7 cellular contexts compared by ENCODE assay signal in genomic region chr5:10549123-10549514, GRCh38. TPM values are rescaled to one million over a fixed set of nuclear protein-coding genes. Genes with fewer than 3 reads are reported as not detected.
DNase-seq lines count a peak whose midpoint lies in the region; ATAC-seq, FAIRE-seq and TF ChIP-seq lines count a peak whose summit lies in the region.
"Not testable (repeated sequence)": the region's sequence is repeated elsewhere in the genome, so short reads cannot be mapped to it uniquely, and the experiment has no call there.

No MANE protein-coding gene starts in this region.

- not testable (repeated sequence) for BruUV-seq in HepG2 (replicated peaks; lab: Mats Ljungman, UMichigan)

- CTCF ChIA-PET in HepG2 (lab: Yijun Ruan, JAX; ENCODE audit: low intra/inter-chr PET ratio, low total read pairs), result not testable (repeated sequence)

- H3K27ac Mint-ChIP-seq in H9 (peak overlapping the region in 2 of 3 experiments; percentile 34 to 36; a peak in 2 of 7 replicates), glutamatergic neuron (ENCODE audit: unreplicated experiment) (peak overlapping the region; percentile 22)
- not testable (repeated sequence) for H3K27ac Mint-ChIP-seq in chondrocyte (ENCODE audit: unreplicated experiment)

- FAIRE-seq in HepG2 (lab: Jason Lieb, UNC), result not testable (repeated sequence)

- not testable (repeated sequence) for ATAC-seq in RWPE2 (ENCODE audit: low read depth); HepG2; upper lobe of right lung

- not testable (repeated sequence) for H2AFZ ChIP-seq in H9 (ENCODE audit: low read length); HepG2 (ENCODE audit: low read length); neuronal stem cell (ENCODE audit: low read length)

- not testable (repeated sequence) for H3K4ac ChIP-seq in H9 (ENCODE audit: low read depth, low read length)
- peak overlapping the region; percentile 87 for H3K4ac ChIP-seq in neuronal stem cell (ENCODE audit: low read length)

- not testable (repeated sequence) for TF ChIP-seq POLR2A in HepG2 (IDR thresholded peaks at IDR 0.05; ENCODE audit: insufficient read depth in 1 of 2, low read depth in 2 of 2, low read length in 2 of 2)

- not testable (repeated sequence) for H3K23ac ChIP-seq in H9 (ENCODE audit: insufficient read length, low read depth, low read length)
- H3K23ac ChIP-seq in neuronal stem cell (ENCODE audit: low read depth, low read length, poor library complexity), result peak overlapping the region; percentile 98

- H3K9me3 ChIP-seq in H9 (ENCODE audit: control insufficient read depth, low read depth, low read length); RWPE2 (ENCODE audit: severe bottlenecking); HepG2 (ENCODE audit: low read length); neuronal stem cell (replicated peaks in 1 of 2; ENCODE audit: control insufficient read depth in 2 of 2, insufficient read depth in 1 of 2, low read depth in 1 of 2, low read length in 2 of 2); upper lobe of right lung: not testable (repeated sequence)

- not testable (repeated sequence) for H3K36me3 ChIP-seq in RWPE2 (ENCODE audit: low read depth); HepG2 (replicated peaks in 1 of 2; ENCODE audit: control insufficient read depth in 1 of 2, insufficient read depth in 2 of 2, low read length in 2 of 2); neuronal stem cell (replicated peaks in 1 of 2; ENCODE audit: control insufficient read depth in 2 of 2, insufficient read depth in 2 of 2, low read length in 2 of 2); upper lobe of right lung

- not testable (repeated sequence) for H2BK5ac ChIP-seq in H9 (ENCODE audit: insufficient read length, low read length); neuronal stem cell (ENCODE audit: low read length)

- H3K4me1 ChIP-seq in H9 (ENCODE audit: insufficient read depth, low read length) (peaks cover 13% of the 10 kb centered on the region; the same call in 1 of the 2 replicates), RWPE2 (ENCODE audit: insufficient read depth, poor library complexity, severe bottlenecking) (peaks cover 23% of the 10 kb centered on the region), neuronal stem cell (ENCODE audit: control insufficient read depth in 2 of 2, insufficient read depth in 1 of 2, low read depth in 1 of 2, low read length in 2 of 2) (peaks cover 0 to 17% of the 10 kb centered on the region in 2 donors)
- H3K4me1 ChIP-seq in HepG2 (ENCODE audit: insufficient read depth, low read length); upper lobe of right lung: not testable (repeated sequence)

- not testable (repeated sequence) for H3K4me3 ChIP-seq in RWPE2 (ENCODE audit: severe bottlenecking); HepG2 (replicated peaks in 1 of 3; ENCODE audit: insufficient read depth in 1 of 3, low read depth in 2 of 3, low read length in 3 of 3); upper lobe of right lung
- peak overlapping the region in 1 of 2 donors; percentile 58 for H3K4me3 ChIP-seq in neuronal stem cell (ENCODE audit: low read length in 2 of 2)

- peaks cover 37 to 38% of the 10 kb centered on the region in 2 experiments for H3K4me1 Mint-ChIP-seq in H9
- peaks cover 37% of the 10 kb centered on the region for H3K4me1 Mint-ChIP-seq in chondrocyte (ENCODE audit: low read depth)
- H3K4me1 Mint-ChIP-seq in glutamatergic neuron (ENCODE audit: low read depth, unreplicated experiment), result not testable (repeated sequence)

- not testable (repeated sequence) for H3K27me3 ChIP-seq in H9 (ENCODE audit: insufficient read depth, low read length); RWPE2 (ENCODE audit: insufficient read depth, poor library complexity, severe bottlenecking); HepG2 (ENCODE audit: control insufficient read depth in 1 of 2, insufficient read depth in 2 of 2, low read length in 2 of 2); upper lobe of right lung
- peaks cover 0 to 30% (median 0%) of the 10 kb centered on the region in 3 experiments for H3K27me3 ChIP-seq in neuronal stem cell (ENCODE audit: control insufficient read depth in 3 of 3, insufficient read depth in 3 of 3, low read depth in 1 of 3, low read length in 3 of 3)

- H3K4me2 ChIP-seq in H9 (ENCODE audit: insufficient read depth, insufficient read length, low read length); HepG2 (ENCODE audit: low read depth, low read length); neuronal stem cell (ENCODE audit: insufficient read depth, low read length, poor library complexity, severe bottlenecking): not testable (repeated sequence)

- H3K36me3 Mint-ChIP-seq in H9 (ENCODE audit: insufficient read depth in 1 of 3, low read depth in 3 of 3); chondrocyte (ENCODE audit: low read depth); glutamatergic neuron (ENCODE audit: unreplicated experiment): not testable (repeated sequence)

- POLR2A ChIA-PET in HepG2 (lab: Yijun Ruan, JAX), result not testable (repeated sequence)

- not testable (repeated sequence) for H3K79me1 ChIP-seq in H9 (ENCODE audit: insufficient read depth, low read depth, low read length, poor library complexity, severe bottlenecking); neuronal stem cell (ENCODE audit: low read depth, low read length)

- not testable (repeated sequence) for TF ChIP-seq CTCF in H9 (conservative IDR thresholded peaks at IDR 0.05); RWPE2 (IDR thresholded peaks at IDR 0.05; ENCODE audit: poor library complexity, severe bottlenecking); chondrocyte (IDR thresholded peaks at IDR 0.05); glutamatergic neuron (IDR thresholded peaks at IDR 0.05; ENCODE audit: partially characterized antibody, unreplicated experiment); HepG2 (CRISPR knock-in tag; IDR thresholded peaks at IDR 0.05); upper lobe of right lung (IDR thresholded peaks at IDR 0.05)

- no CpG with 5 or more reads among the region's 30 CpGs for WGBS in H9 (ENCODE audit: extremely low coverage, insufficient read length, low lambda C conversion rate)
- 92% methylated on average over 30 of the region's 30 CpGs for whole genome bisulfite sequencing in HepG2 (ENCODE audit: low lambda C conversion rate)
- no CpG with 5 or more reads among the region's 30 CpGs for WGBS in neuronal stem cell (ENCODE audit: extremely low coverage in 2 of 2, insufficient read length in 2 of 2, insufficient replicate concordance in 1 of 2), 2 donors

- not testable (repeated sequence) for H3K27me3 Mint-ChIP-seq in H9 (ENCODE audit: low read depth); chondrocyte (ENCODE audit: low read depth)
- peaks cover 19% of the 10 kb centered on the region for H3K27me3 Mint-ChIP-seq in glutamatergic neuron (ENCODE audit: unreplicated experiment)

- not testable (repeated sequence) for H2AK5ac ChIP-seq in H9 (ENCODE audit: insufficient read length, low read length)
- peak overlapping the region; percentile 74 for H2AK5ac ChIP-seq in neuronal stem cell (ENCODE audit: low read depth, low read length)

- not testable (repeated sequence) for H2BK12ac ChIP-seq in H9 (ENCODE audit: insufficient read length, low read depth, low read length)
- H2BK12ac ChIP-seq in neuronal stem cell (ENCODE audit: low read length), result peak overlapping the region; percentile 88

- not testable (repeated sequence) for H3K79me2 ChIP-seq in H9 (ENCODE audit: insufficient read depth, low read length); HepG2 (ENCODE audit: insufficient read depth, low read length)

- not testable (repeated sequence) for H4K5ac ChIP-seq in H9 (ENCODE audit: insufficient read length, low read depth, low read length)

- intact Hi-C loops in HepG2 (cut with micrococcal nuclease; ENCODE audit: unreplicated experiment); upper lobe of right lung (cut with DNase I): not testable (repeated sequence)

- not testable (repeated sequence) for H2BK20ac ChIP-seq in H9 (ENCODE audit: low read depth, low read length, poor library complexity, severe bottlenecking)

- in situ Hi-C loops in HepG2 (cut with HindIII; ENCODE audit: extremely low pct_ligation_motif_present, low pct_unique_long_range_greater_than_20kb), result not testable (repeated sequence)

- not testable (repeated sequence) for H3K9ac ChIP-seq in H9 (ENCODE audit: extremely low read depth, insufficient read length, low read length); HepG2 (ENCODE audit: insufficient read depth, low read depth, low read length)
- H3K9ac ChIP-seq in neuronal stem cell (ENCODE audit: low read depth, low read length, poor library complexity), result peak overlapping the region; percentile 38

- peak overlapping the region; percentile 5 for H3K18ac ChIP-seq in H9 (ENCODE audit: insufficient read length, low read depth, low read length)
- H3K18ac ChIP-seq in neuronal stem cell (ENCODE audit: low read length), result peak overlapping the region; percentile 78

- DNase-seq in H9; glutamatergic neuron; HepG2 (ENCODE audit: low spot score); neuronal stem cell (ENCODE audit: low spot score): not testable (repeated sequence)
- peak; percentile 27 for DNase-seq in RWPE2 (ENCODE audit: low spot score)
- peak; percentile 42 for DNase-seq in chondrocyte (ENCODE audit: low spot score)
- peak; percentile 11 for DNase-seq in upper lobe of right lung

- not testable (repeated sequence) for H3K56ac ChIP-seq in H9 (ENCODE audit: insufficient read length, low read depth, low read length)

- H3K4me3 Mint-ChIP-seq in H9; chondrocyte (ENCODE audit: unreplicated experiment); glutamatergic neuron (ENCODE audit: unreplicated experiment): not testable (repeated sequence)

- H4K8ac ChIP-seq in H9 (replicated peaks; ENCODE audit: insufficient read length, low read depth, low read length) (peak overlapping the region; percentile 4), neuronal stem cell (ENCODE audit: low read depth, low read length) (peak overlapping the region; percentile 44)

- H3K9me3 Mint-ChIP-seq in H9 (peaks cover 5 to 11% of the 10 kb centered on the region in 2 experiments; a peak in 4 of 5 replicates), glutamatergic neuron (ENCODE audit: unreplicated experiment) (peaks cover 13% of the 10 kb centered on the region)
- H3K9me3 Mint-ChIP-seq in chondrocyte (ENCODE audit: low read depth), result not testable (repeated sequence)

- not testable (repeated sequence) for H4K91ac ChIP-seq in H9 (ENCODE audit: insufficient read length, low read depth, low read length)
- peak overlapping the region; percentile 81 for H4K91ac ChIP-seq in neuronal stem cell (ENCODE audit: low read depth, low read length, poor library complexity)

- H4K20me1 ChIP-seq in H9 (ENCODE audit: control insufficient read depth, insufficient read depth, insufficient read length); HepG2 (ENCODE audit: insufficient read depth, low read length): not testable (repeated sequence)

- not testable (repeated sequence) for H2BK120ac ChIP-seq in H9 (ENCODE audit: low read depth, low read length, poor library complexity, severe bottlenecking); neuronal stem cell (ENCODE audit: low read depth, low read length)

- not testable (repeated sequence) for TF ChIP-seq EP300 in HepG2 (IDR thresholded peaks at IDR 0.05; ENCODE audit: low read depth in 2 of 2, low read length in 2 of 2); HepG2 (CRISPR knock-in tag; IDR thresholded peaks at IDR 0.05; ENCODE audit: borderline replicate concordance)

- H3K27ac ChIP-seq in H9 (ENCODE audit: insufficient read length, low read depth, low read length); RWPE2 (ENCODE audit: poor library complexity, severe bottlenecking); HepG2 (ENCODE audit: extremely low read length, insufficient read depth, low read length); neuronal stem cell (replicated peaks; ENCODE audit: low read length); upper lobe of right lung: not testable (repeated sequence)

- H3K23me2 ChIP-seq in H9 (ENCODE audit: insufficient read length, low read depth, low read length, poor library complexity, severe bottlenecking), result not testable (repeated sequence)

- TF ChIP-seq RAD21 in HepG2 (CRISPR knock-in tag; IDR thresholded peaks at IDR 0.05), result not testable (repeated sequence)

- not testable (repeated sequence) for H3T11ph ChIP-seq in H9 (ENCODE audit: low read length)

- not testable (repeated sequence) for H2BK15ac ChIP-seq in H9 (ENCODE audit: low read depth, low read length); neuronal stem cell (ENCODE audit: low read length)

- H3K14ac ChIP-seq in H9 (ENCODE audit: insufficient read depth, low read length), result not testable (repeated sequence)
- peak overlapping the region; percentile 99 for H3K14ac ChIP-seq in neuronal stem cell (ENCODE audit: low read length)

RNA-seq across cellular contexts. Expression of gene ANKRD33B, which starts 14.8 kb away (rescaled TPM):
- total RNA-seq in H9 (2021) (6.9 and 7.1 TPM in 2 replicates), chondrocyte (0.80 to 4.0 TPM (median 3.7 TPM) in 3 replicates), glutamatergic neuron (ENCODE audit: unreplicated experiment) (14.5 TPM), HepG2 (2016; rRNA removed; fragmentation: Illumina TruSeq; extraction: Trizol) (0.02 TPM in 1 of 2 replicates, not detected in the other), upper lobe of right lung (6.1 TPM)
- not detected in 2 replicates for total RNA-seq in HepG2 (2016; cell fraction: cytosol; rRNA removed; fragmentation: Illumina TruSeq; extraction: Trizol; ENCODE audit: low read depth)
- total RNA-seq in HepG2 (2016; cell fraction: insoluble cytoplasmic fraction; rRNA removed; fragmentation: Illumina TruSeq; extraction: Trizol), result 0.02 and 0.03 TPM in 2 replicates
- total RNA-seq in HepG2 (2016; cell fraction: membrane; rRNA removed; fragmentation: Illumina TruSeq; extraction: Trizol), result 0.03 TPM in 1 of 2 replicates, not detected in the other
- total RNA-seq in HepG2 (2016; cell fraction: nucleus; rRNA removed; fragmentation: Illumina TruSeq; extraction: Trizol), result 0.09 TPM in 1 of 2 replicates, not detected in the other
- not detected in 2 replicates for polyA plus RNA-seq in HepG2 (2011; rRNA removed)
- not detected in 2 replicates for polyA plus RNA-seq in HepG2 (2011; cell fraction: cytosol; rRNA removed)
- polyA plus RNA-seq in HepG2 (2011; cell fraction: nucleus; rRNA removed), result 0.02 and 0.03 TPM in 2 replicates
- not detected in 2 replicates for polyA plus RNA-seq in HepG2 (2012)
- not detected in 2 replicates for polyA plus RNA-seq in HepG2 (2016; cell fraction: cytosol; fragmentation: Illumina TruSeq; extraction: Trizol; ENCODE audit: low read depth)
- not detected in 2 replicates for polyA plus RNA-seq in HepG2 (2016; cell fraction: insoluble cytoplasmic fraction; fragmentation: Illumina TruSeq; extraction: Trizol; ENCODE audit: low read depth)
- polyA plus RNA-seq in HepG2 (2016; cell fraction: membrane; fragmentation: Illumina TruSeq; extraction: Trizol; ENCODE audit: low read depth), result not detected in 2 replicates
- polyA plus RNA-seq in HepG2 (2016; cell fraction: nucleus; fragmentation: Illumina TruSeq; extraction: Trizol; ENCODE audit: insufficient read depth, low read depth), result 0.11 TPM in 1 of 2 replicates, not detected in the other
- polyA minus RNA-seq in HepG2 (2011; rRNA and poly(A)+ RNA removed; ENCODE audit: low replicate concordance), result 0.02 and 9.0 TPM in 2 replicates
- polyA minus RNA-seq in HepG2 (2011; cell fraction: cytosol; rRNA and poly(A)+ RNA removed), result 0.09 TPM in 1 of 2 replicates, not detected in the other
- polyA minus RNA-seq in HepG2 (2011; cell fraction: nucleus; rRNA and poly(A)+ RNA removed), result not detected in 2 replicates
- 4.1 TPM for polyA plus RNA-seq in neuronal stem cell (2013, experiment 1 of 2)
- 4.5 TPM for polyA plus RNA-seq in neuronal stem cell (2013, experiment 2 of 2)
